ENCODE assay signal across 20 cellular contexts in genomic region chr6:161660666-161661571, GRCh38.
DNase-seq lines count a peak whose midpoint lies in the region; TF ChIP-seq lines count a peak whose summit lies in the region.
"Had no signal": no experiment of that assay in that cellular context is flagged by ENCODE, and none has a peak within 500 bp of the region (broad histone marks: within the 10 kb centered on the region; RNA-seq: fewer than 3 reads in every experiment).

No MANE protein-coding gene starts in this region.

- H3K27me3 ChIP-seq in neural progenitor cell (no peaks in the 10 kb centered on the region), dorsolateral prefrontal cortex (no peaks in the 10 kb centered on the region)
- H3K27me3 ChIP-seq: thyroid gland had no signal

- H3K4me1 ChIP-seq in neural progenitor cell, result no peaks in the 10 kb centered on the region
- H3K4me1 ChIP-seq: thyroid gland had no signal

- peak; percentile 12 for TF ChIP-seq CTCF in GM13977 (IDR thresholded peaks at IDR 0.05; ENCODE audit: extremely low read depth, insufficient read depth, missing control alignments)
- no peak for TF ChIP-seq CTCF in neural progenitor cell (IDR thresholded peaks at IDR 0.05)
- no peak for TF ChIP-seq CTCF in dorsolateral prefrontal cortex (IDR thresholded peaks at IDR 0.05 in 54 of 56, conservative IDR thresholded peaks at IDR 0.05 in 2 of 56; ENCODE audit: low read depth in 1 of 56, partially characterized antibody in 56 of 56)

- H3K27ac ChIP-seq in neural progenitor cell, result no peak overlapping the region
- no peak overlapping the region for H3K27ac ChIP-seq in dorsolateral prefrontal cortex
- H3K27ac ChIP-seq: thyroid gland had no signal

- H4K20me1 ChIP-seq in neural progenitor cell (ENCODE audit: low read depth), result no peaks in the 10 kb centered on the region

- H3K4me1 Mint-ChIP-seq in activated CD4-positive, alpha-beta T cell treated with anti-CD3 and anti-CD28 coated beads, Interleukin-2, amount 10 ng/mL, durations not matched to agents 24 days and 14 days, result no peaks in the 10 kb centered on the region
- peaks cover 5% of the 10 kb centered on the region for H3K4me1 Mint-ChIP-seq in neural progenitor cell
- H3K4me1 Mint-ChIP-seq: immature natural killer cell, memory B cell had no signal

- H3K79me2 ChIP-seq in neural progenitor cell (ENCODE audit: low read depth), result no peaks in the 10 kb centered on the region

- no peaks in the 10 kb centered on the region for H3K9me3 ChIP-seq in neural progenitor cell (ENCODE audit: low read depth)
- H3K9me3 ChIP-seq: thyroid gland had no signal

- H3K9me3 Mint-ChIP-seq in activated CD4-positive, alpha-beta T cell treated with anti-CD3 and anti-CD28 coated beads, Interleukin-2, amount 10 ng/mL, durations not matched to agents 24 days and 14 days, result no peaks in the 10 kb centered on the region
- peaks cover 18% of the 10 kb centered on the region for H3K9me3 Mint-ChIP-seq in neural progenitor cell
- H3K9me3 Mint-ChIP-seq: immature natural killer cell had no signal

- H3K4me2 ChIP-seq in neural progenitor cell, result no peak overlapping the region

- H3K9ac ChIP-seq in neural progenitor cell, result no peak overlapping the region

- no peaks in the 10 kb centered on the region for H3K27me3 Mint-ChIP-seq in activated CD4-positive, alpha-beta T cell treated with anti-CD3 and anti-CD28 coated beads, Interleukin-2, amount 10 ng/mL, durations not matched to agents 24 days and 14 days
- H3K27me3 Mint-ChIP-seq in neural progenitor cell (ENCODE audit: insufficient read depth, low read depth), result peaks cover 7% of the 10 kb centered on the region
- H3K27me3 Mint-ChIP-seq: memory B cell had no signal

- H3K4me3 ChIP-seq in neural progenitor cell (no peak overlapping the region), dorsolateral prefrontal cortex (no peak overlapping the region)
- H3K4me3 ChIP-seq: thyroid gland had no signal

- no peak overlapping the region for H3K4me3 Mint-ChIP-seq in activated CD4-positive, alpha-beta T cell treated with anti-CD3 and anti-CD28 coated beads, Interleukin-2, amount 10 ng/mL, durations not matched to agents 24 days and 14 days
- no peak overlapping the region for H3K4me3 Mint-ChIP-seq in neural progenitor cell
- H3K4me3 Mint-ChIP-seq: immature natural killer cell, memory B cell had no signal

- H3F3A ChIP-seq in neural progenitor cell (ENCODE audit: low read depth), result no peaks in the 10 kb centered on the region

- no peaks in the 10 kb centered on the region for H3K36me3 Mint-ChIP-seq in activated CD4-positive, alpha-beta T cell treated with anti-CD3 and anti-CD28 coated beads, Interleukin-2, amount 10 ng/mL, durations not matched to agents 24 days and 14 days (ENCODE audit: low read depth)
- no peaks in the 10 kb centered on the region for H3K36me3 Mint-ChIP-seq in neural progenitor cell
- H3K36me3 Mint-ChIP-seq: immature natural killer cell, memory B cell had no signal

- DNase-seq in activated CD4-positive, alpha-beta T cell treated with anti-CD3 and anti-CD28 coated beads, Interleukin-2, amount 50 U/mL, for 48 hours, result peak; percentile 11 to 13
- no peak for DNase-seq in activated CD4-positive, alpha-beta T cell treated with anti-CD3 and anti-CD28 coated beads, Interleukin-2, amount 10 ng/mL, durations not matched to agents 24 days and 14 days
- DNase-seq in GM13977 (ENCODE audit: low spot score) (no peak), SK-MEL-5 (ENCODE audit: low read depth, low spot score) (peak; percentile 58), neural progenitor cell (ENCODE audit: low spot score) (no peak), amygdala (lab: John Stamatoyannopoulos, UW) (no peak), NCI-H2081 (lab: John Stamatoyannopoulos, UW) (no peak), dorsolateral prefrontal cortex (no peak)
- DNase-seq: ACHN; activated CD4-positive, CD25-positive, alpha-beta regulatory T cell; activated T-cell treated with anti-CD3 and anti-CD28 coated beads, Interleukin-2, amount 50 U/mL, for 1 hour; HCEC 1CT; immature natural killer cell; IMR-90; NCI-H1417 treated with DMSO at 0.1 percent for 48 hours; NCI-H446; right cardiac atrium; stimulated activated CD4-positive, alpha-beta T cell treated with anti-CD3 and anti-CD28 coated beads, Interleukin-1b, Interleukin-23, amount 100 ng/mL, for 48 hours; thyroid gland had no signal

- in situ Hi-C loops in GM13977 (cut with MboI; ENCODE audit: low pct_unique_long_range_greater_than_20kb, low sequenced_read_pairs, unreplicated experiment) (no loop called here), SK-MEL-5 (cut with HindIII; ENCODE audit: low pct_unique_long_range_greater_than_20kb, low sequenced_read_pairs) (no loop called here)

- no peaks in the 10 kb centered on the region for H3K36me3 ChIP-seq in neural progenitor cell
- H3K36me3 ChIP-seq: thyroid gland had no signal

- H2AFZ ChIP-seq in neural progenitor cell (replicated peaks), result no peak overlapping the region

- H3K27ac Mint-ChIP-seq in activated CD4-positive, alpha-beta T cell treated with anti-CD3 and anti-CD28 coated beads, Interleukin-2, amount 10 ng/mL, durations not matched to agents 24 days and 14 days, result no peak overlapping the region
- H3K27ac Mint-ChIP-seq in neural progenitor cell, result peak overlapping the region; percentile 27
- H3K27ac Mint-ChIP-seq: immature natural killer cell, memory B cell had no signal

- intact Hi-C loops in activated CD4-positive, alpha-beta T cell treated with anti-CD3 and anti-CD28 coated beads, Interleukin-2, amount 10 ng/mL, durations not matched to agents 24 days and 14 days (cut with micrococcal nuclease), result no loop called here
- intact Hi-C loops in dorsolateral prefrontal cortex (cut with DNase I), result no loop called here

Comparison
In these comparisons a context has a peak if more than half of its experiments do, and no peak if none do; other contexts are left out.
1. DNase-seq: peak in activated CD4-positive, alpha-beta T cell treated with anti-CD3 and anti-CD28 coated beads, Interleukin-2, amount 50 U/mL, for 48 hours (2 of 2) and SK-MEL-5 (single experiment); none in activated CD4-positive, alpha-beta T cell treated with anti-CD3 and anti-CD28 coated beads, Interleukin-2, amount 10 ng/mL, durations not matched to agents 24 days and 14 days (single experiment), GM13977 (single experiment), neural progenitor cell (single experiment), amygdala (0 of 56), NCI-H2081 (0 of 2) and dorsolateral prefrontal cortex (0 of 10).